Comparison of ENCODE assay signal across 1 cellular context in genomic region chr11:134469627-134470026, GRCh38.
A peak's percentile ranks its signal among the peaks of the same experiment; 100 is the strongest.
TF ChIP-seq lines count a peak whose summit lies in the region.

No MANE protein-coding gene starts in this region.

TF ChIP-seq in K562, 482 proteins besides CTCF, POLR2A, EP300 and RAD21 (continued from another document and continues in another):
- TF ChIP-seq FOXP4 (CRISPR knock-in tag; IDR thresholded peaks at IDR 0.05; ENCODE audit: borderline replicate concordance) (no peak), RBM25 (IDR thresholded peaks at IDR 0.05; ENCODE audit: low read depth, low read length, severe bottlenecking) (peak; percentile 21), RAD51 (IDR thresholded peaks at IDR 0.05; ENCODE audit: borderline replicate concordance, low read depth) (peak; percentile 81), E2F8 (IDR thresholded peaks at IDR 0.05; ENCODE audit: low read depth, partially characterized antibody) (peak; percentile 93), SIX5 (IDR thresholded peaks at IDR 0.05; ENCODE audit: borderline replicate concordance in 1 of 2, insufficient read depth in 1 of 2, low read depth in 1 of 2, low read length in 2 of 2) (peak; percentile 60 to 63; a peak in 3 of 4 replicates), FOS (IDR thresholded peaks at IDR 0.05; ENCODE audit: extremely low read depth, insufficient read length) (peak; percentile 44), MCM2 (IDR thresholded peaks at IDR 0.05; ENCODE audit: low read depth) (no peak), RFX7 (CRISPR knock-in tag; IDR thresholded peaks at IDR 0.05) (no peak), SRSF7 (optimal IDR thresholded peaks at IDR 0.05; ENCODE audit: low read depth, low read length) (no peak), RBM22 (IDR thresholded peaks at IDR 0.05; ENCODE audit: low read depth, low read length, poor library complexity, severe bottlenecking) (no peak), KAT2B (IDR thresholded peaks at IDR 0.05; ENCODE audit: low read depth, low read length) (no peak), L3MBTL2 (IDR thresholded peaks at IDR 0.05) (peak; percentile 92), HDAC2 (IDR thresholded peaks at IDR 0.05) (no peak), CREM (IDR thresholded peaks at IDR 0.05; ENCODE audit: low read depth) (peak; percentile 43; the same call in 1 of the 2 replicates), ZFP30 (CRISPR knock-in tag; IDR thresholded peaks at IDR 0.05; ENCODE audit: borderline replicate concordance) (no peak), ZNF253 (CRISPR knock-in tag; conservative IDR thresholded peaks at IDR 0.05) (no peak), NKRF (IDR thresholded peaks at IDR 0.05; ENCODE audit: borderline replicate concordance) (no peak), NR3C1 (CRISPR knock-in tag; IDR thresholded peaks at IDR 0.05) (no peak), ZNF644 (tag; IDR thresholded peaks at IDR 0.05; ENCODE audit: low read depth) (no peak), NFYB (IDR thresholded peaks at IDR 0.05; ENCODE audit: extremely low read depth, insufficient read length) (peak; percentile 39), MIER1 (IDR thresholded peaks at IDR 0.05; ENCODE audit: low read depth) (no peak), E2F3 (CRISPR knock-in tag; IDR thresholded peaks at IDR 0.05) (0 out of 2 replicates have a peak, but pooled peaks have one; percentile 73), TBL1XR1 (IDR thresholded peaks at IDR 0.05; ENCODE audit: low read length in 2 of 2) (no peak), ATF1 (CRISPR knock-in tag; IDR thresholded peaks at IDR 0.05) (no peak), ATF1 (tag; IDR thresholded peaks at IDR 0.05) (no peak), HDAC6 (IDR thresholded peaks at IDR 0.05; ENCODE audit: low read depth, low read length) (no peak)
- TF ChIP-seq, protein P1, sequence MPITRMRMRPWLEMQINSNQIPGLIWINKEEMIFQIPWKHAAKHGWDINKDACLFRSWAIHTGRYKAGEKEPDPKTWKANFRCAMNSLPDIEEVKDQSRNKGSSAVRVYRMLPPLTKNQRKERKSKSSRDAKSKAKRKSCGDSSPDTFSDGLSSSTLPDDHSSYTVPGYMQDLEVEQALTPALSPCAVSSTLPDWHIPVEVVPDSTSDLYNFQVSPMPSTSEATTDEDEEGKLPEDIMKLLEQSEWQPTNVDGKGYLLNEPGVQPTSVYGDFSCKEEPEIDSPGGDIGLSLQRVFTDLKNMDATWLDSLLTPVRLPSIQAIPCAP (CRISPR knock-in tag; IDR thresholded peaks at IDR 0.05; ENCODE audit: borderline replicate concordance): no peak
- TF ChIP-seq, protein P2, sequence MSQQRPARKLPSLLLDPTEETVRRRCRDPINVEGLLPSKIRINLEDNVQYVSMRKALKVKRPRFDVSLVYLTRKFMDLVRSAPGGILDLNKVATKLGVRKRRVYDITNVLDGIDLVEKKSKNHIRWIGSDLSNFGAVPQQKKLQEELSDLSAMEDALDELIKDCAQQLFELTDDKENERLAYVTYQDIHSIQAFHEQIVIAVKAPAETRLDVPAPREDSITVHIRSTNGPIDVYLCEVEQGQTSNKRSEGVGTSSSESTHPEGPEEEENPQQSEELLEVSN (IDR thresholded peaks at IDR 0.05; ENCODE audit: borderline replicate concordance in 1 of 2, extremely low read depth in 1 of 2, insufficient read depth in 1 of 2, insufficient read length in 1 of 2, low read depth in 1 of 2, low read length in 1 of 2, poor library complexity in 1 of 2, severe bottlenecking in 1 of 2): peak; percentile 68 to 80
- TF ChIP-seq, protein P3, sequence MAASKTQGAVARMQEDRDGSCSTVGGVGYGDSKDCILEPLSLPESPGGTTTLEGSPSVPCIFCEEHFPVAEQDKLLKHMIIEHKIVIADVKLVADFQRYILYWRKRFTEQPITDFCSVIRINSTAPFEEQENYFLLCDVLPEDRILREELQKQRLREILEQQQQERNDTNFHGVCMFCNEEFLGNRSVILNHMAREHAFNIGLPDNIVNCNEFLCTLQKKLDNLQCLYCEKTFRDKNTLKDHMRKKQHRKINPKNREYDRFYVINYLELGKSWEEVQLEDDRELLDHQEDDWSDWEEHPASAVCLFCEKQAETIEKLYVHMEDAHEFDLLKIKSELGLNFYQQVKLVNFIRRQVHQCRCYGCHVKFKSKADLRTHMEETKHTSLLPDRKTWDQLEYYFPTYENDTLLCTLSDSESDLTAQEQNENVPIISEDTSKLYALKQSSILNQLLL (CRISPR knock-in tag; IDR thresholded peaks at IDR 0.05; ENCODE audit: borderline replicate concordance): no peak
- TF ChIP-seq, protein P4, sequence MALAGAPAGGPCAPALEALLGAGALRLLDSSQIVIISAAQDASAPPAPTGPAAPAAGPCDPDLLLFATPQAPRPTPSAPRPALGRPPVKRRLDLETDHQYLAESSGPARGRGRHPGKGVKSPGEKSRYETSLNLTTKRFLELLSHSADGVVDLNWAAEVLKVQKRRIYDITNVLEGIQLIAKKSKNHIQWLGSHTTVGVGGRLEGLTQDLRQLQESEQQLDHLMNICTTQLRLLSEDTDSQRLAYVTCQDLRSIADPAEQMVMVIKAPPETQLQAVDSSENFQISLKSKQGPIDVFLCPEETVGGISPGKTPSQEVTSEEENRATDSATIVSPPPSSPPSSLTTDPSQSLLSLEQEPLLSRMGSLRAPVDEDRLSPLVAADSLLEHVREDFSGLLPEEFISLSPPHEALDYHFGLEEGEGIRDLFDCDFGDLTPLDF (CRISPR knock-in tag; IDR thresholded peaks at IDR 0.05): 0 out of 2 replicates have a peak, but pooled peaks have one; percentile 59
- TF ChIP-seq, protein P5, sequence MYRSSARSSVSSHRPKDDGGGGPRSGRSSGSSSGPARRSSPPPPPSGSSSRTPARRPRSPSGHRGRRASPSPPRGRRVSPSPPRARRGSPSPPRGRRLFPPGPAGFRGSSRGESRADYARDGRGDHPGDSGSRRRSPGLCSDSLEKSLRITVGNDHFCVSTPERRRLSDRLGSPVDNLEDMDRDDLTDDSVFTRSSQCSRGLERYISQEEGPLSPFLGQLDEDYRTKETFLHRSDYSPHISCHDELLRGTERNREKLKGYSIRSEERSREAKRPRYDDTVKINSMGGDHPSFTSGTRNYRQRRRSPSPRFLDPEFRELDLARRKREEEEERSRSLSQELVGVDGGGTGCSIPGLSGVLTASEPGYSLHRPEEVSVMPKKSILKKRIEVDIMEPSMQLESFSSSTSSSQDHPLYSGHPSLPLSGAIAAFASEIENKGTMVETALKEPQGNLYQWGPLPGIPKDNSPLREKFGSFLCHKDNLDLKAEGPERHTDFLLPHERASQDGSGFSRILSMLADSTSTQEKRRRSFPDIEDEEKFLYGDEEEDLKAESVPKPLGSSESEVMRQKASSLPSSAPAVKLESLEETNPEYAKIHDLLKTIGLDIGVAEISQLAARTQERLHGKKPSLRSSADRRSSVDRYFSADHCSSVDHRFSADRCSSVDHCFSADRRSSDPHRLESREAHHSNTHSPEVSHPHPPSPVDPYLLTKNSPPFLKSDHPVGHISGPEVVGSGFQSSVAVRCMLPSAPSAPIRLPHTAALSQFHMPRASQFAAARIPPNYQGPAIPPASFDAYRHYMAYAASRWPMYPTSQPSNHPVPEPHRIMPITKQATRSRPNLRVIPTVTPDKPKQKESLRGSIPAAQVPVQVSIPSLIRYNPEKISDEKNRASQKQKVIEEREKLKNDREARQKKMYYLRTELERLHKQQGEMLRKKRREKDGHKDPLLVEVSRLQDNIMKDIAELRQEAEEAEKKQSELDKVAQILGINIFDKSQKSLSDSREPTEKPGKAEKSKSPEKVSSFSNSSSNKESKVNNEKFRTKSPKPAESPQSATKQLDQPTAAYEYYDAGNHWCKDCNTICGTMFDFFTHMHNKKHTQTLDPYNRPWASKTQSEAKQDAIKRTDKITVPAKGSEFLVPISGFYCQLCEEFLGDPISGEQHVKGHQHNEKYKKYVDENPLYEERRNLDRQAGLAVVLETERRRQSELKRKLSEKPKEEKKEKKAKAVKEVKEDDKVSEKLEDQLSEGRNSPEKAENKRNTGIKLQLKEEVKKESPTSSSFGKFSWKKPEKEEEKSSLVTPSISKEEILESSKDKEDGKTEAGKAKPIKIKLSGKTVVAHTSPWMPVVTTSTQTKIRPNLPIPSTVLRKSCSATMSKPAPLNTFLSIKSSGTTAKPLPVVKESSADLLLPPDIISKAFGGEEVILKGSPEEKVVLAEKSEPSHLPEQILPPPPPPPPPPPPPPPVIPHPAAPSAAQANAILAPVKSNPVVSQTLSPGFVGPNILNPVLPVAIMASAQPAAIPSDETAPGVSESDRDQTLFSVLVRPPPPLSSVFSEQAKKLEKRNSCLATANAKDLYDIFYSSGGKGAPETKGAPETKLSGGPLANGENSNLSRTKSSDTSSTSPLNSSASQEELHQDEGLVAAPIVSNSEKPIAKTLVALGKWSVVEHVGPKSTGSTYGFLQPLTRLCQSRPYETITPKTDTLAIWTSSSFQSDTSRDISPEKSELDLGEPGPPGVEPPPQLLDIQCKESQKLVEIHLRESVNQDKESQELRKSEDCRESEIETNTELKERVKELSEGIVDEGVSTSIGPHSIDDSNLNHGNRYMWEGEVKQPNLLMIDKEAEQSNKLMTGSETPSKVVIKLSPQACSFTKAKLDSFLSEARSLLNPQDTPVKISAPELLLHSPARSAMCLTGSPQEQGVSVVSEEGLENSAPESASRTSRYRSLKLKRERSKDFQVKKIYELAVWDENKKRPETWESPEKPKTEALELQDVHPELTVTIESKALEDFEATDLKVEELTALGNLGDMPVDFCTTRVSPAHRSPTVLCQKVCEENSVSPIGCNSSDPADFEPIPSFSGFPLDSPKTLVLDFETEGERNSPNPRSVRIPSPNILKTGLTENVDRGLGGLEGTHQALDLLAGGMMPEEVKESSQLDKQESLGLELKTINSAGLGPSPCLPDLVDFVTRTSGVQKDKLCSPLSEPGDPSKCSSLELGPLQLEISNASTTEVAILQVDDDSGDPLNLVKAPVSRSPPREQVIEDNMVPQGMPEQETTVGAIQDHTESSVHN (IDR thresholded peaks at IDR 0.05; ENCODE audit: borderline replicate concordance in 1 of 2, low read depth in 1 of 2): no peak
